In the genomic region with DNA sequence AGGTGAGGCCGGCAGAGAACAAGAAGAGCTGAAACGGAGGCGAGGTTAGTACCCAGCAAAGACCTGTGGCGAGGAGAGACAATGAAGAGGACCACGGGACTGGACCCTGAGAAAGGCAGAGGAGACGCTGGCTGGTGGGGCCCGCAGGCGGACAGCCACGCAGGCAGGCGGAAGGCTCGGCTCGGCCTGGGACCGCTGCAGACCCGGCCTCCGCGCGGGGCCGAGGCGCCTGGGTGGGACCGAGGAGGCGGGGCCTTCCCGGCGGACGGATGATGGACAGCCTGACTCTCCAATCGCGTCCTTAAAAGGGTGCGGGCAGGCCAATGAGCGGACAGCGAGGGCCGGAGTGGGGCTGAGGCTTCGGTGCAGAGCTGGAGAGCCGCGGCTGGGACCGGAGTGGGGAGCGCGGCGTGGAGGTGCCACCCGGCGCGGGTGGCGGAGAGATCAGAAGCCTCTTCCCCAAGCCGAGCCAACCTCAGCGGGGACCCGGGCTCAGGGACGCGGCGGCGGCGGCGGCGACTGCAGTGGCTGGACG, we compare ENCODE assay signal across 8 cellular contexts. TPM values are rescaled to one million over a fixed set of nuclear protein-coding genes. Genes with fewer than 3 reads are reported as not detected.
A peak's percentile ranks its signal among the peaks of the same experiment; 100 is the strongest.
DNase-seq lines count a peak whose midpoint lies in the region; ATAC-seq, FAIRE-seq and TF ChIP-seq lines count a peak whose summit lies in the region.

A gene (plus strand): TSS at position 366 of the 535 bp plus-strand sequence. CDS start 170 bp downstream, outside the sequence.

- no peaks in the 10 kb centered on the region for H3K9me3 ChIP-seq in astrocyte (ENCODE audit: insufficient read depth, low read depth, low read length)
- no peaks in the 10 kb centered on the region for H3K9me3 ChIP-seq in aorta (ENCODE audit: control insufficient read depth, low read length)

- H3K4me3 ChIP-seq in astrocyte (ENCODE audit: insufficient read depth, low read depth, low read length) (peak within 1 kb of the TSS; percentile 76), aorta (ENCODE audit: low read length in 2 of 2) (peak within 1 kb of the TSS; percentile 93 to 96)

- H3K4me3 Mint-ChIP-seq in astrocyte (ENCODE audit: unreplicated experiment) = peak within 1 kb of the TSS; percentile 93

- H3K9ac ChIP-seq in astrocyte (ENCODE audit: low read length) = peak within 1 kb of the TSS; percentile 81

- H3K79me2 ChIP-seq in astrocyte (ENCODE audit: insufficient read depth, low read length) = peaks cover 44% of the 10 kb centered on the region

- DNase-seq in NCI-H1694 (lab: John Stamatoyannopoulos, UW) = peak; percentile 79
- DNase-seq in T-helper 22 cell (ENCODE audit: low read depth) = peak; percentile 74
- peak; percentile 96 for DNase-seq in astrocyte (ENCODE audit: low read depth)
- peak; percentile 99 for DNase-seq in hepatic stellate cell (ENCODE audit: low spot score)
- DNase-seq in renal cortical epithelial cell (ENCODE audit: low read depth) = peak; percentile 75
- DNase-seq in aorta = peak; percentile 97 to 98

- H3K27ac Mint-ChIP-seq in astrocyte (ENCODE audit: unreplicated experiment) = peak within 1 kb of the TSS; percentile 91

- H3K4me1 ChIP-seq in astrocyte (ENCODE audit: insufficient read depth, low read length) (peaks cover 21% of the 10 kb centered on the region), aorta (ENCODE audit: control insufficient read depth in 1 of 2, insufficient read depth in 2 of 2, low read length in 2 of 2) (peaks cover 7 to 12% of the 10 kb centered on the region in 2 donors)

- no peaks in the 10 kb centered on the region for H3K27me3 ChIP-seq in astrocyte (ENCODE audit: insufficient read depth, low read length)
- H3K27me3 ChIP-seq in aorta (ENCODE audit: control insufficient read depth in 1 of 2, insufficient read depth in 2 of 2, low read length in 1 of 2) = no peaks in the 10 kb centered on the region

- no peaks in the 10 kb centered on the region for H3K36me3 Mint-ChIP-seq in astrocyte (ENCODE audit: low read depth, unreplicated experiment)

- 0% methylated on average over 34 to 52 of the region's 52 CpGs for WGBS in aorta, 2 donors

- peak within 1 kb of the TSS; percentile 84 for H3K4me2 ChIP-seq in astrocyte (ENCODE audit: low read length)

- H4K20me1 ChIP-seq in astrocyte (ENCODE audit: insufficient read depth, low read length) = peaks cover 37% of the 10 kb centered on the region

- no peaks in the 10 kb centered on the region for H3K27me3 Mint-ChIP-seq in astrocyte (ENCODE audit: low read depth, unreplicated experiment)

- FAIRE-seq in astrocyte (lab: Jason Lieb, UNC) = no peak

- no peaks in the 10 kb centered on the region for H3K36me3 ChIP-seq in astrocyte (ENCODE audit: insufficient read depth, low read length)
- H3K36me3 ChIP-seq in aorta (ENCODE audit: control insufficient read depth in 1 of 2, insufficient read depth in 2 of 2, low read length in 1 of 2) = no peaks in the 10 kb centered on the region

- H3K27ac ChIP-seq in astrocyte (ENCODE audit: low read depth, low read length) (peak within 1 kb of the TSS; percentile 55), aorta (ENCODE audit: low read depth in 1 of 2, low read length in 2 of 2) (peak within 1 kb of the TSS; percentile 85 to 97)

- peaks cover 37% of the 10 kb centered on the region for H3K4me1 Mint-ChIP-seq in astrocyte (ENCODE audit: low read depth, unreplicated experiment)

- peak within 1 kb of the TSS; percentile 90 for H2AFZ ChIP-seq in astrocyte (ENCODE audit: low read depth, low read length)

- ATAC-seq in GM18505 (IDR thresholded peaks at IDR 0.05; ENCODE audit: unreplicated experiment) (peak; percentile 90), HG02885 (IDR thresholded peaks at IDR 0.05; ENCODE audit: poor library complexity, unreplicated experiment) (peak; percentile 92), aorta (ENCODE audit: low FRiP score) (peak; percentile 98)

- peak; percentile 79 for TF ChIP-seq POLR2A in GM18505 (IDR thresholded peaks at IDR 0.05; ENCODE audit: borderline replicate concordance, extremely low read depth, insufficient read depth, insufficient read length)

- intact Hi-C loops in aorta (cut with DNase I) = loop anchor here (2.0 to 5.0 kb wide), 2 partner anchors 81 kb away; no protein-coding TSS in a partner anchor

- no peak for TF ChIP-seq CTCF in astrocyte (IDR thresholded peaks at IDR 0.05; ENCODE audit: insufficient read depth, low read depth, low read length)

- no peaks in the 10 kb centered on the region for H3K9me3 Mint-ChIP-seq in astrocyte (ENCODE audit: unreplicated experiment)

RNA-seq across cellular contexts. Expression of the gene that starts here (rescaled TPM):
- total RNA-seq in astrocyte = 229 and 240 TPM in 2 replicates
- total RNA-seq in renal cortical epithelial cell = 133 and 183 TPM in 2 replicates
- total RNA-seq in aorta = 100 to 1,000 TPM; 101 to 148 TPM
- polyA plus RNA-seq in aorta = 10 to 100 TPM; 21.7 to 58.8 TPM

Comparison
In these comparisons a context has a peak if more than half of its experiments do, and no peak if none do; other contexts are left out.
1. Peak in every context shown above with its lines: DNase-seq, ATAC-seq, H3K4me3 ChIP-seq and H3K27ac ChIP-seq.